Comparison of ENCODE assay signal across 1 cellular context in genomic region chr6:62903263-62903662, GRCh38.
A peak's percentile ranks its signal among the peaks of the same experiment; 100 is the strongest.
TF ChIP-seq lines count a peak whose summit lies in the region.

No MANE protein-coding gene starts in this region.

TF ChIP-seq in K562, 482 proteins besides CTCF, POLR2A, EP300 and RAD21 (continued from another document):
- TF ChIP-seq MNT (conservative IDR thresholded peaks at IDR 0.05) (no peak), WHSC1 (IDR thresholded peaks at IDR 0.05; ENCODE audit: low read length) (no peak), PTBP1 (IDR thresholded peaks at IDR 0.05; ENCODE audit: low read depth, low read length) (no peak), ELF2 (CRISPR knock-in tag; IDR thresholded peaks at IDR 0.05) (no peak), ZNF316 (IDR thresholded peaks at IDR 0.05) (peak; percentile 78), ZMIZ1 (IDR thresholded peaks at IDR 0.05; ENCODE audit: low read depth in 2 of 2, low read length in 2 of 2) (no peak), ZNF592 (IDR thresholded peaks at IDR 0.05) (no peak), TBL1XR1 (IDR thresholded peaks at IDR 0.05; ENCODE audit: low read length in 2 of 2) (no peak), ZNF644 (tag; IDR thresholded peaks at IDR 0.05; ENCODE audit: low read depth) (no peak), NFXL1 (CRISPR knock-in tag; IDR thresholded peaks at IDR 0.05) (no peak), REST (CRISPR knock-in tag; IDR thresholded peaks at IDR 0.05; ENCODE audit: low read depth) (no peak), ZNF436 (CRISPR knock-in tag; IDR thresholded peaks at IDR 0.05) (no peak), BRF2 (IDR thresholded peaks at IDR 0.05; ENCODE audit: borderline replicate concordance, insufficient read depth, insufficient read length) (no peak), ZNF280B (CRISPR knock-in tag; IDR thresholded peaks at IDR 0.05) (no peak), ADNP (tag; IDR thresholded peaks at IDR 0.05) (no peak), ZBTB17 (CRISPR knock-in tag; IDR thresholded peaks at IDR 0.05) (no peak), FOXJ3 (CRISPR knock-in tag; IDR thresholded peaks at IDR 0.05) (no peak), PTRF (tag; IDR thresholded peaks at IDR 0.05) (no peak), NFIX (CRISPR knock-in tag; IDR thresholded peaks at IDR 0.05; ENCODE audit: low read depth) (no peak), TOE1 (IDR thresholded peaks at IDR 0.05; ENCODE audit: borderline replicate concordance) (no peak), TOE1 (CRISPR knock-in tag; IDR thresholded peaks at IDR 0.05; ENCODE audit: borderline replicate concordance, low read depth) (no peak), SMAD1 (IDR thresholded peaks at IDR 0.05; ENCODE audit: low read depth, low read length, partially characterized antibody) (no peak), CHCHD3 (CRISPR knock-in tag; IDR thresholded peaks at IDR 0.05) (no peak), CHD1 (IDR thresholded peaks at IDR 0.05; ENCODE audit: low read length) (no peak)
